23 cellular contexts compared by ENCODE assay signal in genomic region chr3:155369244-155369643, GRCh38.
"Had no signal": no experiment of that assay in that cellular context is flagged by ENCODE, and none has a peak within 500 bp of the region (broad histone marks: within the 10 kb centered on the region; RNA-seq: fewer than 3 reads in every experiment).

No MANE protein-coding gene starts in this region.

- FAIRE-seq: endometrium, islet of Langerhans had no signal

- H3K4me2 ChIP-seq: smooth muscle cell had no signal

- DNase-seq: effector memory CD4-positive, alpha-beta T cell; heart right ventricle; kidney glomerular epithelial cell; left lung; lower lobe of right lung; natural killer cell; right cardiac atrium; stimulated activated CD4-positive, alpha-beta T cell treated with anti-CD3 and anti-CD28 coated beads, Interleukin-4, amount 100 ng/mL, for 1 hour; stimulated activated CD8-positive, alpha-beta memory T cell treated with anti-CD3 and anti-CD28 coated beads, Interleukin-4, amount 100 ng/mL, for 48 hours; stimulated activated naive CD8-positive, alpha-beta T cell treated with anti-CD3 and anti-CD28 coated beads, Interleukin-15, Interleukin-2, amounts not matched to agents 100 U/mL and 50 U/mL, for 24 hours; thyroid gland; uterus had no signal

- H3K9me3 ChIP-seq: lower lobe of right lung, suprapubic skin, thyroid gland had no signal

- H3K4me3 Mint-ChIP-seq: memory B cell; mesothelial cell of epicardium; natural killer cell; neural crest cell; stimulated activated effector memory CD8-positive, alpha-beta T cell treated with anti-CD3 and anti-CD28 coated beads, Interleukin-12 subunit alpha, Interleukin-12 subunit beta, amount 100 ng/mL, for 72 hours; type B pancreatic cell had no signal

- H3K36me3 ChIP-seq: heart right ventricle, left lung, lower lobe of right lung, suprapubic skin, thyroid gland, uterus had no signal

- H3K27me3 ChIP-seq: heart right ventricle, left lung, suprapubic skin, thyroid gland, uterus had no signal

- H3K4me1 ChIP-seq: left lung, lower lobe of right lung, suprapubic skin, uterus had no signal

- H3K4me1 Mint-ChIP-seq: memory B cell; mesothelial cell of epicardium; natural killer cell; stimulated activated effector memory CD8-positive, alpha-beta T cell treated with anti-CD3 and anti-CD28 coated beads, Interleukin-12 subunit alpha, Interleukin-12 subunit beta, amount 100 ng/mL, for 72 hours had no signal

- H3K4me3 ChIP-seq: heart right ventricle, left lung, lower lobe of right lung, smooth muscle cell, suprapubic skin, thyroid gland, uterus had no signal

- H3K27ac Mint-ChIP-seq: memory B cell; mesothelial cell of epicardium; natural killer cell; progenitor cell of endocrine pancreas; stimulated activated effector memory CD8-positive, alpha-beta T cell treated with anti-CD3 and anti-CD28 coated beads, Interleukin-12 subunit alpha, Interleukin-12 subunit beta, amount 100 ng/mL, for 72 hours; type B pancreatic cell had no signal

- H3K27ac ChIP-seq: left lung, lower lobe of right lung, suprapubic skin, uterus had no signal

- H3K36me3 Mint-ChIP-seq: memory B cell; natural killer cell; stimulated activated effector memory CD8-positive, alpha-beta T cell treated with anti-CD3 and anti-CD28 coated beads, Interleukin-12 subunit alpha, Interleukin-12 subunit beta, amount 100 ng/mL, for 72 hours had no signal

- H3K27me3 Mint-ChIP-seq: progenitor cell of endocrine pancreas, type B pancreatic cell had no signal

- ATAC-seq: esophagus mucosa; heart right ventricle; left lung; lower lobe of right lung; natural killer cell; right cardiac atrium; stimulated activated effector memory CD8-positive, alpha-beta T cell treated with anti-CD3 and anti-CD28 coated beads, Interleukin-12 subunit alpha, Interleukin-12 subunit beta, amount 100 ng/mL, for 72 hours; stimulated activated naive CD8-positive, alpha-beta T cell treated with anti-CD3 and anti-CD28 coated beads, Interleukin-15, Interleukin-2, amounts not matched to agents 100 U/mL and 50 U/mL, for 24 hours had no signal
